17 cellular contexts compared by ENCODE assay signal in genomic region chr3:157491136-157491535, GRCh38. TPM values are rescaled to one million over a fixed set of nuclear protein-coding genes. Genes with fewer than 3 reads are reported as not detected.
DNase-seq lines count a peak whose midpoint lies in the region; ATAC-seq and TF ChIP-seq lines count a peak whose summit lies in the region.
"Had no signal": no experiment of that assay in that cellular context is flagged by ENCODE, and none has a peak within 500 bp of the region (broad histone marks: within the 10 kb centered on the region; RNA-seq: fewer than 3 reads in every experiment).

No MANE protein-coding gene starts in this region.

- H3K4me1 ChIP-seq in upper lobe of right lung = peaks cover 3% of the 10 kb centered on the region
- H3K4me1 ChIP-seq: BLaER1 had no signal

- H3K36me3 ChIP-seq in upper lobe of right lung = no peaks in the 10 kb centered on the region
- H3K36me3 ChIP-seq: BLaER1 had no signal

- DNase-seq in NCI-H2107 treated with DMSO at 0.1 percent for 48 hours (lab: John Stamatoyannopoulos, UW; ENCODE audit: unreplicated experiment) (peak; percentile 19), NCI-H2107 (lab: John Stamatoyannopoulos, UW) (no peak), NCI-H2029 (lab: John Stamatoyannopoulos, UW) (peak; percentile 71), upper lobe of right lung (no peak), NCI-H1417 treated with DMSO at 0.1 percent for 48 hours (lab: John Stamatoyannopoulos, UW) (no peak), SHP77 treated with DMSO at 0.1 percent for 48 hours (lab: John Stamatoyannopoulos, UW) (no peak)
- DNase-seq: CD8-positive, alpha-beta memory T cell; Karpas-422; MM.1S; NCI-H1436 treated with DMSO at 0.1 percent for 48 hours; NCI-H2081 treated with DMSO at 0.1 percent for 48 hours; NCI-H524; SIG-M5 had no signal

- TF ChIP-seq CTCF in VCaP (conservative IDR thresholded peaks at IDR 0.05) = no peak
- no peak for TF ChIP-seq CTCF in upper lobe of right lung (IDR thresholded peaks at IDR 0.05)

- peak; percentile 79 for ATAC-seq in upper lobe of right lung

- H3K27ac ChIP-seq in VCaP (peak overlapping the region; percentile 38), upper lobe of right lung (no peak overlapping the region)
- H3K27ac ChIP-seq: BLaER1 had no signal

- no peaks in the 10 kb centered on the region for H3K27me3 ChIP-seq in upper lobe of right lung
- H3K27me3 ChIP-seq: BLaER1 had no signal

- intact Hi-C loops in upper lobe of right lung (cut with DNase I) = no loop called here

- H3K9me3 ChIP-seq in upper lobe of right lung = no peaks in the 10 kb centered on the region
- H3K9me3 ChIP-seq: BLaER1 had no signal

- no peak overlapping the region for H3K4me3 ChIP-seq in upper lobe of right lung
- H3K4me3 ChIP-seq: BLaER1 had no signal

RNA-seq across cellular contexts. Expression of gene VEPH1, which starts 12.1 kb away (rescaled TPM):
- 139 TPM for total RNA-seq in upper lobe of right lung
- total RNA-seq: CD8-positive, alpha-beta memory T cell; OCI-LY7; T-helper 1 cell treated with Interleukin-12 subunit alpha and Interleukin-12 subunit beta and Interleukin-4 antibody, amounts not matched to agents 30 ng/mL and 1 ng/mL, for 36 hours had no signal

RNA-seq across cellular contexts. Expression of gene PTX3, which starts 54.5 kb away (rescaled TPM):
- 7.2 TPM for total RNA-seq in upper lobe of right lung
- total RNA-seq: CD8-positive, alpha-beta memory T cell; OCI-LY7; T-helper 1 cell treated with Interleukin-12 subunit alpha and Interleukin-12 subunit beta and Interleukin-4 antibody, amounts not matched to agents 30 ng/mL and 1 ng/mL, for 36 hours had no signal

Comparison
In these comparisons a context has a peak if more than half of its experiments do, and no peak if none do; other contexts are left out.
1. DNase-seq: peak in NCI-H2107 treated with DMSO at 0.1 percent for 48 hours (single experiment) and NCI-H2029 (single experiment); none in NCI-H2107 (single experiment), upper lobe of right lung (single experiment), NCI-H1417 treated with DMSO at 0.1 percent for 48 hours (single experiment) and SHP77 treated with DMSO at 0.1 percent for 48 hours (single experiment).